In the genomic region with DNA sequence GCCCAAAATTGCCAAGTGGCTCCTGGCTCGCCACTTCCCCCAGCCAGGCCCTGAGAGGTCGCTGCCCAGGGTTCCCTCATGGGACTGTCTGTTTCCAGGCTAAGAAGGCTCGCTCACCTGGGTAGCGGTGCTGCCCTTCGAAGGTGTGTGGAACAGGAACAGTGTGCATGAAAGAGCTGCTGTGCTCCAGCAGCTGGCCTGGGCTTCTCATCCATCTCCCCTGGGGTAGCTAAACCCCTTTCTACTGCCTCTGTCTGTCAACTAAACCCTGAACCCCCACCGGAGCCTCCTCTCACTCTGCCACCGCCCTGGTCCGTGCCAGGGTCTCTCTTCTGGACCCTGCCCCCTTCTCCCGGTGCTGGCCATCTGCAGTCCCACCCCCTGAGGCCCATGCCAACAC, we compare ENCODE assay signal across 22 cellular contexts.
"Had no signal": no experiment of that assay in that cellular context is flagged by ENCODE, and none has a peak within 500 bp of the region (broad histone marks: within the 10 kb centered on the region; RNA-seq: fewer than 3 reads in every experiment).

No MANE protein-coding gene starts in this region.

- H3K36me3 ChIP-seq: esophagus squamous epithelium, gastrocnemius medialis, heart right ventricle, left lung, lower lobe of right lung had no signal

- H3K4me1 ChIP-seq: esophagus squamous epithelium, gastrocnemius medialis, heart right ventricle, left lung, lower lobe of right lung had no signal

- H3K27ac ChIP-seq: coronary artery, dorsolateral prefrontal cortex, epithelial cell of prostate, esophagus squamous epithelium, gastrocnemius medialis, heart right ventricle, left lung, lower lobe of right lung had no signal

- DNase-seq: dermis blood vessel endothelial cell; dorsolateral prefrontal cortex; effector CD8-positive, alpha-beta T cell; effector memory CD8-positive, alpha-beta T cell; endodermal cell; erythroblast; esophagus squamous epithelium; foreskin fibroblast; foreskin melanocyte; gastrocnemius medialis; heart right ventricle; hippocampal formation; left cardiac atrium; left lung; left ventricle myocardium superior; lower lobe of right lung; mesenchymal stem cell; mucosa of descending colon; naive B cell had no signal

- H3K4me3 ChIP-seq: coronary artery, dorsolateral prefrontal cortex, esophagus squamous epithelium, gastrocnemius medialis, heart right ventricle, left lung, lower lobe of right lung, mucosa of descending colon had no signal

- H3K9me3 ChIP-seq: gastrocnemius medialis, lower lobe of right lung, mucosa of descending colon had no signal

- ATAC-seq: effector memory CD8-positive, alpha-beta T cell; esophagus mucosa; gastrocnemius medialis; heart right ventricle; left cardiac atrium; left lung; left ventricle myocardium superior; lower lobe of right lung; mucosa of descending colon had no signal
